1 cellular context compared by ENCODE assay signal in genomic region chr2:8684885-8685696, GRCh38.
A peak's percentile ranks its signal among the peaks of the same experiment; 100 is the strongest.
TF ChIP-seq lines count a peak whose summit lies in the region.

No MANE protein-coding gene starts in this region.

TF ChIP-seq in H1, 55 proteins besides CTCF, POLR2A, EP300 and RAD21 (continued from another document):
- TF ChIP-seq SIN3A (conservative IDR thresholded peaks at IDR 0.05 in 1 of 2, IDR thresholded peaks at IDR 0.05 in 1 of 2; ENCODE audit: low read depth in 1 of 2, low read length in 2 of 2) (no peak; a peak in 1 of 4 replicates), KDM5A (IDR thresholded peaks at IDR 0.05; ENCODE audit: low read length) (no peak), TAF1 (IDR thresholded peaks at IDR 0.05; ENCODE audit: low read depth, low read length) (no peak), USF2 (IDR thresholded peaks at IDR 0.05; ENCODE audit: low read length) (peak; percentile 31; the same call in 1 of the 2 replicates), SIX5 (IDR thresholded peaks at IDR 0.05; ENCODE audit: low read depth, low read length) (no peak), SRF (IDR thresholded peaks at IDR 0.05; ENCODE audit: low read depth, low read length) (no peak), E2F6 (IDR thresholded peaks at IDR 0.05) (peak; percentile 95), HDAC6 (IDR thresholded peaks at IDR 0.05; ENCODE audit: low read depth, low read length) (no peak), MAFK (IDR thresholded peaks at IDR 0.05; ENCODE audit: low read depth, low read length) (no peak), BRCA1 (IDR thresholded peaks at IDR 0.05; ENCODE audit: low read depth, low read length) (no peak), SUZ12 (IDR thresholded peaks at IDR 0.05; ENCODE audit: low read length) (no peak), BCL11A (IDR thresholded peaks at IDR 0.05; ENCODE audit: low read depth in 2 of 2, low read length in 2 of 2) (no peak), EZH2 (IDR thresholded peaks at IDR 0.05; ENCODE audit: low read depth, low read length, severe bottlenecking) (no peak), TCF12 (IDR thresholded peaks at IDR 0.05; ENCODE audit: low read depth, low read length) (no peak), CTBP2 (IDR thresholded peaks at IDR 0.05; ENCODE audit: borderline replicate concordance, insufficient read depth, insufficient read length, low read length) (no peak), ASH2L (IDR thresholded peaks at IDR 0.05; ENCODE audit: low read length) (peak; percentile 16), TBP (IDR thresholded peaks at IDR 0.05; ENCODE audit: low read depth, low read length) (no peak), RXRA (IDR thresholded peaks at IDR 0.05; ENCODE audit: insufficient read depth, low read depth, low read length) (no peak), GABPA (IDR thresholded peaks at IDR 0.05; ENCODE audit: borderline replicate concordance, insufficient read depth, low read length) (no peak), NRF1 (IDR thresholded peaks at IDR 0.05; ENCODE audit: low read depth, low read length) (no peak), FOSL1 (IDR thresholded peaks at IDR 0.05; ENCODE audit: insufficient read depth, low read depth, low read length) (no peak), PHF8 (conservative IDR thresholded peaks at IDR 0.05; ENCODE audit: low read depth, low read length) (no peak), MAX (IDR thresholded peaks at IDR 0.05) (peak; percentile 96), RBBP5 (IDR thresholded peaks at IDR 0.05; ENCODE audit: borderline replicate concordance, low read depth, low read length) (0 out of 2 replicates have a peak, but pooled peaks have one; percentile 45)
